In genomic region chr3:41200669-41201021, GRCh38 we compare ENCODE assay signal across 8 cellular contexts. TPM values are rescaled to one million over a fixed set of nuclear protein-coding genes. Genes with fewer than 3 reads are reported as not detected.
A peak's percentile ranks its signal among the peaks of the same experiment; 100 is the strongest.
DNase-seq lines count a peak whose midpoint lies in the region; ATAC-seq and FAIRE-seq lines count a peak whose summit lies in the region.

No MANE protein-coding gene starts in this region.

- H3K9me3 ChIP-seq in adipocyte (ENCODE audit: control insufficient read depth, low read length) (no peaks in the 10 kb centered on the region), iPS-18c (ENCODE audit: control insufficient read depth, insufficient read depth, low read length) (no peaks in the 10 kb centered on the region), small intestine (ENCODE audit: control insufficient read depth, low read depth) (no peaks in the 10 kb centered on the region)

- peaks cover 5% of the 10 kb centered on the region for H3K27me3 Mint-ChIP-seq in activated CD4-positive, alpha-beta T cell treated with anti-CD3 and anti-CD28 coated beads for 36 hours

- peak overlapping the region; percentile 82 for H3K9ac ChIP-seq in adipocyte (ENCODE audit: low read length)

- H3K27me3 ChIP-seq in adipocyte (replicated peaks; ENCODE audit: control insufficient read depth, insufficient read depth, low read length) = no peaks in the 10 kb centered on the region
- H3K27me3 ChIP-seq in small intestine (ENCODE audit: control insufficient read depth in 2 of 2, insufficient read depth in 2 of 2, low read length in 2 of 2) = no peaks in the 10 kb centered on the region

- peak overlapping the region; percentile 79 for H3K27ac Mint-ChIP-seq in activated CD4-positive, alpha-beta T cell treated with anti-CD3 and anti-CD28 coated beads for 36 hours

- no peak for ATAC-seq in activated CD4-positive, alpha-beta T cell treated with anti-CD3 and anti-CD28 coated beads for 36 hours
- ATAC-seq in HG03025 (IDR thresholded peaks at IDR 0.05; ENCODE audit: low FRiP score, unreplicated experiment) = no peak

- H3K4me1 ChIP-seq in adipocyte (ENCODE audit: control insufficient read depth, insufficient read depth, low read length) = peaks cover 33% of the 10 kb centered on the region
- peaks cover 5 to 8% of the 10 kb centered on the region in 2 donors for H3K4me1 ChIP-seq in small intestine (ENCODE audit: control insufficient read depth in 2 of 2, insufficient read depth in 1 of 2, low read depth in 1 of 2, low read length in 1 of 2)

- no peak for FAIRE-seq in small intestine (lab: Jason Lieb, UNC)

- peak overlapping the region; percentile 91 for H3K4me3 Mint-ChIP-seq in activated CD4-positive, alpha-beta T cell treated with anti-CD3 and anti-CD28 coated beads for 36 hours

- intact Hi-C loops in activated CD4-positive, alpha-beta T cell treated with anti-CD3 and anti-CD28 coated beads for 36 hours (cut with DNase I, micrococcal nuclease) = loop anchor here (5.0 to 10.0 kb wide), 4 partner anchors 83 to 894 kb away; partner anchors contain the start of genes RPL14 (in 1 of the 2) and TRAK1 (in 1 of the 2)

- H3K36me3 ChIP-seq in adipocyte (ENCODE audit: control insufficient read depth, insufficient read depth, low read length, severe bottlenecking) = no peaks in the 10 kb centered on the region
- no peaks in the 10 kb centered on the region for H3K36me3 ChIP-seq in small intestine (ENCODE audit: control insufficient read depth in 2 of 2, insufficient read depth in 2 of 2, low read length in 2 of 2)

- H3K4me3 ChIP-seq in adipocyte (ENCODE audit: low read length) = peak overlapping the region; percentile 89
- H3K4me3 ChIP-seq in iPS-18c (ENCODE audit: insufficient read depth, low read depth, low read length) = peak overlapping the region; percentile 96
- peak overlapping the region; percentile 82 to 87 for H3K4me3 ChIP-seq in small intestine (ENCODE audit: low read depth in 1 of 2, low read length in 2 of 2)

- WGBS in small intestine, 3 donors = 0% methylated on average over 7 of the region's 7 CpGs

- no peaks in the 10 kb centered on the region for H3K9me3 Mint-ChIP-seq in activated CD4-positive, alpha-beta T cell treated with anti-CD3 and anti-CD28 coated beads for 36 hours (ENCODE audit: low read depth)

- DNase-seq in activated CD4-positive, alpha-beta T cell treated with anti-CD3 and anti-CD28 coated beads for 36 hours = peak; percentile 27
- DNase-seq in activated CD4-positive, alpha-beta T cell treated with anti-CD3 and anti-CD28 coated beads for 1 hour = no peak
- DNase-seq in NCI-H526 treated with DMSO at 0.1 percent for 48 hours (lab: John Stamatoyannopoulos, UW) (peak; percentile 49), adipocyte (ENCODE audit: low read depth) (peak; percentile 76), small intestine (peak; percentile 81), NCI-H2081 (lab: John Stamatoyannopoulos, UW) (no peak)

- CTCF ChIA-PET in activated CD4-positive, alpha-beta T cell treated with anti-CD3 and anti-CD28 coated beads for 36 hours (lab: Charles Lee) = interaction anchor here (0.9 kb wide), 1 partner anchor 10 kb away, joined by 3 read pairs; no protein-coding TSS in a partner anchor

- POLR2A ChIA-PET in activated CD4-positive, alpha-beta T cell treated with anti-CD3 and anti-CD28 coated beads for 36 hours (lab: Charles Lee) = interaction anchor here (0.8 to 1.1 kb wide), 2 partner anchors 10 to 14 kb away, joined by 3 to 5 read pairs; no protein-coding TSS in a partner anchor

- H3K4me1 Mint-ChIP-seq in activated CD4-positive, alpha-beta T cell treated with anti-CD3 and anti-CD28 coated beads for 36 hours = peaks cover 48% of the 10 kb centered on the region

- peaks cover 13% of the 10 kb centered on the region for H3K36me3 Mint-ChIP-seq in activated CD4-positive, alpha-beta T cell treated with anti-CD3 and anti-CD28 coated beads for 36 hours (ENCODE audit: low read depth)

- H3K27ac ChIP-seq in small intestine (ENCODE audit: low read depth in 1 of 2, low read length in 1 of 2) = peak overlapping the region; percentile 89 to 95

RNA-seq across cellular contexts. Expression of gene CTNNB1, which starts 1.3 kb away (rescaled TPM):
- total RNA-seq in activated CD4-positive, alpha-beta T cell treated with anti-CD3 and anti-CD28 coated beads for 36 hours = 100 to 1,000 TPM; 114 to 158 TPM
- polyA plus RNA-seq in small intestine = 100 to 1,000 TPM; 226 to 418 (median 366) TPM

Comparison
In these comparisons a context has a peak if more than half of its experiments do, and no peak if none do; other contexts are left out.
1. DNase-seq: peak in activated CD4-positive, alpha-beta T cell treated with anti-CD3 and anti-CD28 coated beads for 36 hours (single experiment), NCI-H526 treated with DMSO at 0.1 percent for 48 hours (single experiment), adipocyte (single experiment) and small intestine (single experiment); none in activated CD4-positive, alpha-beta T cell treated with anti-CD3 and anti-CD28 coated beads for 1 hour (single experiment) and NCI-H2081 (0 of 2).
2. Peak in every context shown above with its lines, with median percentiles within 50 percentile points of each other: H3K4me3 ChIP-seq.